In the genomic region with DNA sequence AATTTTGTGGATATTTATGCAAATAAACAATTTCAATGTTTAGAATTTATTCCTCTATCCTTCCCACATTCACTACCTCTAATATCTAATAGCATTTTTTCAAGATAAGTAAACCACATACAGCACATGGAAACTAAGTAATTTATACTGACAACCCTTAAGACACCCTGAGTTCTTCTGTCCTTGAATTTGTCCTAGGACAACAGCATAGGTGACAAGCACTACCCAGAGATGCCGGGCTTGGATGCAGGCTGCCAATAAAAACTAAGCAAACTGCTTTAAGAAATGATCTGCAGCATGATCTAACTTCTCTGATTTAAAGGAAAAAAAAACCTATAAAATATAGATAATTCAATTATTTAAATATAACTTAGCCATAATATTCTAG, we compare ENCODE assay signal across 8 cellular contexts. TPM values are rescaled to one million over a fixed set of nuclear protein-coding genes. Genes with fewer than 3 reads are reported as not detected.
DNase-seq lines count a peak whose midpoint lies in the region; ATAC-seq and TF ChIP-seq lines count a peak whose summit lies in the region.

No MANE protein-coding gene starts in this region.

- in situ Hi-C loops in gastrocnemius medialis (cut with MboI; ENCODE audit: low sequenced_read_pairs in 4 of 4), result no loop called here

- H3K27ac ChIP-seq in DOHH2 (ENCODE audit: low read depth, low read length) (peak overlapping the region; percentile 86), SU-DHL-6 (ENCODE audit: low read depth, low read length) (peak overlapping the region; percentile 87), fibroblast of lung (ENCODE audit: insufficient read depth, low read length) (peak overlapping the region; percentile 18), gastrocnemius medialis (peak overlapping the region; percentile 84 to 95 (median 90))

- H3K36me3 ChIP-seq in DOHH2 (ENCODE audit: control insufficient read depth, low read length) (peaks cover 14% of the 10 kb centered on the region), SU-DHL-6 (ENCODE audit: low read length) (peaks cover 4% of the 10 kb centered on the region; the same call in 1 of the 2 replicates), fibroblast of lung (ENCODE audit: control insufficient read depth, insufficient read depth, low read length) (no peaks in the 10 kb centered on the region), gastrocnemius medialis (no peaks in the 10 kb centered on the region)

- intact Hi-C loops in gastrocnemius medialis (cut with DNase I; ENCODE audit: low total_unique reads), result loop anchor here (2.0 to 10.0 kb wide), 6 partner anchors 23 to 545 kb away; a partner anchor contains a TSS

- H2AFZ ChIP-seq in SU-DHL-6 (ENCODE audit: low read depth, low read length, severe bottlenecking) (no peak overlapping the region), fibroblast of lung (ENCODE audit: low read length) (no peak overlapping the region)

- ATAC-seq in gastrocnemius medialis (peak in 1 of 2 donors; percentile 57), HG02610 (IDR thresholded peaks at IDR 0.05; ENCODE audit: unreplicated experiment) (no peak)

- H3K79me2 ChIP-seq in DOHH2 (ENCODE audit: control insufficient read depth, low read length) (peaks cover 99% of the 10 kb centered on the region), SU-DHL-6 (ENCODE audit: insufficient read depth, low read length) (peaks cover 98% of the 10 kb centered on the region), fibroblast of lung (ENCODE audit: control insufficient read depth, insufficient read depth, low read length) (peaks cover 58% of the 10 kb centered on the region)

- H3K9ac ChIP-seq in SU-DHL-6 (ENCODE audit: low read length) (peak overlapping the region; percentile 35), fibroblast of lung (ENCODE audit: insufficient read depth, low read length) (no peak overlapping the region)

- DNase-seq in fibroblast of lung (ENCODE audit: low read depth in 2 of 2) (no peak), gastrocnemius medialis (peak in 1 of 2 donors; percentile 36), mesenteric fat pad (ENCODE audit: low spot score) (no peak), hepatic stellate cell (ENCODE audit: low spot score) (no peak)
- no peak for DNase-seq in NK-92 treated with Interleukin-12 subunit alpha and Interleukin-12 subunit beta, amount 100 ng/mL, for 24 hours (lab: John Stamatoyannopoulos, UW)

- TF ChIP-seq CTCF in DOHH2 (IDR thresholded peaks at IDR 0.05; ENCODE audit: low read depth, low read length, poor library complexity, severe bottlenecking) (no peak), SU-DHL-6 (IDR thresholded peaks at IDR 0.05; ENCODE audit: insufficient read depth, low read length, poor library complexity, severe bottlenecking) (no peak), fibroblast of lung (conservative IDR thresholded peaks at IDR 0.05 in 1 of 2, IDR thresholded peaks at IDR 0.05 in 1 of 2; ENCODE audit: low read depth in 1 of 2, low read length in 2 of 2) (no peak), gastrocnemius medialis (IDR thresholded peaks at IDR 0.05 in 4 of 5, conservative IDR thresholded peaks at IDR 0.05 in 1 of 5) (no peak)

- H4K20me1 ChIP-seq in DOHH2 (ENCODE audit: control insufficient read depth, insufficient read depth, low read depth, low read length) (peaks cover 31% of the 10 kb centered on the region), SU-DHL-6 (ENCODE audit: low read depth, low read length) (peaks cover 47% of the 10 kb centered on the region), fibroblast of lung (ENCODE audit: control insufficient read depth, extremely low read depth, insufficient read depth, low read length) (no peaks in the 10 kb centered on the region)

- H3K4me2 ChIP-seq in DOHH2 (ENCODE audit: low read length), result peak overlapping the region; percentile 81
- H3K4me2 ChIP-seq in SU-DHL-6 (ENCODE audit: low read depth, low read length, poor library complexity, severe bottlenecking), result peak overlapping the region; percentile 100
- H3K4me2 ChIP-seq in fibroblast of lung (ENCODE audit: extremely low read depth, insufficient read depth, low read length), result peak overlapping the region; percentile 99

- H3F3A ChIP-seq in DOHH2 (ENCODE audit: control insufficient read depth, insufficient read depth) (peaks cover 33% of the 10 kb centered on the region), SU-DHL-6 (ENCODE audit: insufficient read depth) (peaks cover 31% of the 10 kb centered on the region)

- H3K4me1 ChIP-seq in DOHH2 (ENCODE audit: control insufficient read depth, low read length) (peaks cover 70% of the 10 kb centered on the region), fibroblast of lung (ENCODE audit: control insufficient read depth, extremely low read depth, insufficient read depth, low read length) (peaks cover 2% of the 10 kb centered on the region), gastrocnemius medialis (peaks cover 49 to 57% of the 10 kb centered on the region in 2 donors)

- H3K4me3 ChIP-seq in DOHH2 (ENCODE audit: low read length) (peak overlapping the region; percentile 70), SU-DHL-6 (ENCODE audit: insufficient read depth, low read length, poor library complexity, severe bottlenecking) (peak overlapping the region; percentile 70), fibroblast of lung (replicated peaks in 1 of 4; ENCODE audit: control extremely low read depth in 1 of 4, insufficient read depth in 1 of 4, low read depth in 3 of 4, low read length in 4 of 4) (peak overlapping the region; percentile 21 to 71 (median 43)), gastrocnemius medialis (peak overlapping the region; percentile 54 to 68 (median 62))

- no peaks in the 10 kb centered on the region for H3K27me3 ChIP-seq in DOHH2 (ENCODE audit: control insufficient read depth, low read length)
- H3K27me3 ChIP-seq in SU-DHL-6 (ENCODE audit: low read length), result no peaks in the 10 kb centered on the region
- H3K27me3 ChIP-seq in fibroblast of lung (ENCODE audit: control insufficient read depth, insufficient read depth, low read length), result no peaks in the 10 kb centered on the region
- H3K27me3 ChIP-seq in gastrocnemius medialis, result no peaks in the 10 kb centered on the region

- no peaks in the 10 kb centered on the region for H3K9me2 ChIP-seq in DOHH2 (replicated peaks; ENCODE audit: control insufficient read depth, low read length)
- H3K9me2 ChIP-seq in SU-DHL-6 (replicated peaks; ENCODE audit: insufficient read depth, low read length), result no peaks in the 10 kb centered on the region

- H3K9me3 ChIP-seq in DOHH2 (ENCODE audit: control insufficient read depth, insufficient read depth, low read length) (no peaks in the 10 kb centered on the region), SU-DHL-6 (ENCODE audit: insufficient read depth, low read length) (no peaks in the 10 kb centered on the region), fibroblast of lung (ENCODE audit: control insufficient read depth, insufficient read depth, low read depth, low read length) (no peaks in the 10 kb centered on the region), gastrocnemius medialis (no peaks in the 10 kb centered on the region)

- TF ChIP-seq POLR2A in gastrocnemius medialis (IDR thresholded peaks at IDR 0.05), result no peak

RNA-seq across cellular contexts. Expression of a gene that starts 22.7 kb away (rescaled TPM):
- 19.3 and 25.3 TPM in 2 replicates for total RNA-seq in fibroblast of lung
- polyA plus RNA-seq in fibroblast of lung, result 17.2 and 18.4 TPM in 2 replicates
- 15.3 and 15.5 TPM in 2 replicates for polyA plus RNA-seq in fibroblast of lung (2012)
- polyA minus RNA-seq in fibroblast of lung (ENCODE audit: low replicate concordance), result 0.22 and 0.90 TPM in 2 replicates
- total RNA-seq in gastrocnemius medialis, result 100 to 1,000 TPM in 1 of 4 donors, 10 to 100 TPM in 3; 37.5 to 101 (median 71.4) TPM
- total RNA-seq in mesenteric fat pad, result 18.5 TPM

Comparison
In these comparisons a context has a peak if more than half of its experiments do, and no peak if none do; other contexts are left out.
1. H3K27ac ChIP-seq: peak in every context shown above with its lines; median percentile 90 in gastrocnemius medialis; 87 in SU-DHL-6; 86 in DOHH2; 18 in fibroblast of lung.